1 cellular context compared by ENCODE assay signal in the genomic region with DNA sequence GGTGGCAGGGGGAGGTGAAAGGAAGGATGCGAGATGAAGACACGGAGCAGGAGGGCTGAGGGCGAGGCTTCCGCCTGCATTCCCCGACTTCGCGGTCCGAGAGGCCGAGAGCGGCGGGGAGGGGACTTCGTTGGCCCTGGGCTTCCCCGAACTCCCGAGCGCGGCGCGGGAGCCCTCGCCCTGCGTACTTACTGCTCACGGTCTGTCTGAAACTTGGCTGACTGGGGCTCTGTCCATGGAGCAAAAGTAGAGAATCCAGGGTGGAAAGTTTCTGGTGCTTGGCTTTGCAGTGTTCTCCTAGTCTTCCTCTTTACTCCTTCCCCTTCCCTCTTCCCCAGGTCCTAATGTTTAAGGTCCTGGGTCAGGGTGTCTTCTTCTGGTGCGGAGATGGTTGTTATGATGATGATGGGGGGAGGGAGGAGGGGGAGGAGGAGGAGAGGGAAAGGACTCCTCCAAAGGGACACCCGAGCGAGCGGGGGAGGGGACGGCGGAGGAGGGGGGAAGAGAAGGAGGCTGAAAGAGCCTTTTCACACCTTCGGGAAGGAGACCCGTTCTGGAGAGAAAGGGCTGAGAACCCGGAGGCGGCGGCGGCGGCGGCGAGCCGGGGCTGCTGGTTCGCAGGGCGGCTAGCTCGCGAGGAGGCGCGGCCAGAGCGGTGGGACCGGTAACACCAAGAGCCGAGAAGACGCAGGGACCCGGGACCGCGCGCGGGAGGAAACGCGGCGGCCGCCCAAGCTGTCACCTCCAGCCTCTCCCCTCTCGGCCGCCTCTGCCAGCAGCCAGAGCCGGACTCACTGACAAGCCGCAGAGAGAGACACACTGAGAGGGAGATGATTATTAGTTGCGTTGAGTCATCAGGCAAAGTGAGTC.
TF ChIP-seq lines count a peak whose summit lies in the region.

A gene (minus strand): TSS at position 793 of the 870 bp plus-strand sequence. CDS start 1,902 bp downstream, outside the sequence.

TF ChIP-seq in K562, 482 proteins besides CTCF, POLR2A, EP300 and RAD21 (continued from another document):
- TF ChIP-seq, protein P1, sequence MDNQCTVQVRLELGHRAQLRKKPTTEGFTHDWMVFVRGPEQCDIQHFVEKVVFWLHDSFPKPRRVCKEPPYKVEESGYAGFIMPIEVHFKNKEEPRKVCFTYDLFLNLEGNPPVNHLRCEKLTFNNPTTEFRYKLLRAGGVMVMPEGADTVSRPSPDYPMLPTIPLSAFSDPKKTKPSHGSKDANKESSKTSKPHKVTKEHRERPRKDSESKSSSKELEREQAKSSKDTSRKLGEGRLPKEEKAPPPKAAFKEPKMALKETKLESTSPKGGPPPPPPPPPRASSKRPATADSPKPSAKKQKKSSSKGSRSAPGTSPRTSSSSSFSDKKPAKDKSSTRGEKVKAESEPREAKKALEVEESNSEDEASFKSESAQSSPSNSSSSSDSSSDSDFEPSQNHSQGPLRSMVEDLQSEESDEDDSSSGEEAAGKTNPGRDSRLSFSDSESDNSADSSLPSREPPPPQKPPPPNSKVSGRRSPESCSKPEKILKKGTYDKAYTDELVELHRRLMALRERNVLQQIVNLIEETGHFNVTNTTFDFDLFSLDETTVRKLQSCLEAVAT (IDR thresholded peaks at IDR 0.05), result no peak; a peak in 2 of 4 replicates
- TF ChIP-seq KDM5B (IDR thresholded peaks at IDR 0.05; ENCODE audit: insufficient replicate concordance, low read depth, low read length) (peak; percentile 75), ZC3H11A (IDR thresholded peaks at IDR 0.05; ENCODE audit: low read depth, low read length) (no peak), POLR2G (IDR thresholded peaks at IDR 0.05; ENCODE audit: low read depth, low read length) (peak; percentile 74), HMGN3 (IDR thresholded peaks at IDR 0.05; ENCODE audit: borderline replicate concordance, extremely low read depth, insufficient read length, low read depth, low read length) (no peak), ARNT (IDR thresholded peaks at IDR 0.05) (no peak), EHMT2 (IDR thresholded peaks at IDR 0.05) (no peak), CHD1 (IDR thresholded peaks at IDR 0.05; ENCODE audit: low read length) (no peak)
- TF ChIP-seq, protein P2, sequence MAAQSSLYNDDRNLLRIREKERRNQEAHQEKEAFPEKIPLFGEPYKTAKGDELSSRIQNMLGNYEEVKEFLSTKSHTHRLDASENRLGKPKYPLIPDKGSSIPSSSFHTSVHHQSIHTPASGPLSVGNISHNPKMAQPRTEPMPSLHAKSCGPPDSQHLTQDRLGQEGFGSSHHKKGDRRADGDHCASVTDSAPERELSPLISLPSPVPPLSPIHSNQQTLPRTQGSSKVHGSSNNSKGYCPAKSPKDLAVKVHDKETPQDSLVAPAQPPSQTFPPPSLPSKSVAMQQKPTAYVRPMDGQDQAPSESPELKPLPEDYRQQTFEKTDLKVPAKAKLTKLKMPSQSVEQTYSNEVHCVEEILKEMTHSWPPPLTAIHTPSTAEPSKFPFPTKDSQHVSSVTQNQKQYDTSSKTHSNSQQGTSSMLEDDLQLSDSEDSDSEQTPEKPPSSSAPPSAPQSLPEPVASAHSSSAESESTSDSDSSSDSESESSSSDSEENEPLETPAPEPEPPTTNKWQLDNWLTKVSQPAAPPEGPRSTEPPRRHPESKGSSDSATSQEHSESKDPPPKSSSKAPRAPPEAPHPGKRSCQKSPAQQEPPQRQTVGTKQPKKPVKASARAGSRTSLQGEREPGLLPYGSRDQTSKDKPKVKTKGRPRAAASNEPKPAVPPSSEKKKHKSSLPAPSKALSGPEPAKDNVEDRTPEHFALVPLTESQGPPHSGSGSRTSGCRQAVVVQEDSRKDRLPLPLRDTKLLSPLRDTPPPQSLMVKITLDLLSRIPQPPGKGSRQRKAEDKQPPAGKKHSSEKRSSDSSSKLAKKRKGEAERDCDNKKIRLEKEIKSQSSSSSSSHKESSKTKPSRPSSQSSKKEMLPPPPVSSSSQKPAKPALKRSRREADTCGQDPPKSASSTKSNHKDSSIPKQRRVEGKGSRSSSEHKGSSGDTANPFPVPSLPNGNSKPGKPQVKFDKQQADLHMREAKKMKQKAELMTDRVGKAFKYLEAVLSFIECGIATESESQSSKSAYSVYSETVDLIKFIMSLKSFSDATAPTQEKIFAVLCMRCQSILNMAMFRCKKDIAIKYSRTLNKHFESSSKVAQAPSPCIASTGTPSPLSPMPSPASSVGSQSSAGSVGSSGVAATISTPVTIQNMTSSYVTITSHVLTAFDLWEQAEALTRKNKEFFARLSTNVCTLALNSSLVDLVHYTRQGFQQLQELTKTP (IDR thresholded peaks at IDR 0.05; ENCODE audit: low read depth in 1 of 2, partially characterized antibody in 2 of 2), result no peak
- TF ChIP-seq, protein P3, sequence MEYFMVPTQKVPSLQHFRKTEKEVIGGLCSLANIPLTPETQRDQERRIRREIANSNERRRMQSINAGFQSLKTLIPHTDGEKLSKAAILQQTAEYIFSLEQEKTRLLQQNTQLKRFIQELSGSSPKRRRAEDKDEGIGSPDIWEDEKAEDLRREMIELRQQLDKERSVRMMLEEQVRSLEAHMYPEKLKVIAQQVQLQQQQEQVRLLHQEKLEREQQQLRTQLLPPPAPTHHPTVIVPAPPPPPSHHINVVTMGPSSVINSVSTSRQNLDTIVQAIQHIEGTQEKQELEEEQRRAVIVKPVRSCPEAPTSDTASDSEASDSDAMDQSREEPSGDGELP (CRISPR knock-in tag; IDR thresholded peaks at IDR 0.05; ENCODE audit: borderline replicate concordance), result no peak
- TF ChIP-seq, protein P4, sequence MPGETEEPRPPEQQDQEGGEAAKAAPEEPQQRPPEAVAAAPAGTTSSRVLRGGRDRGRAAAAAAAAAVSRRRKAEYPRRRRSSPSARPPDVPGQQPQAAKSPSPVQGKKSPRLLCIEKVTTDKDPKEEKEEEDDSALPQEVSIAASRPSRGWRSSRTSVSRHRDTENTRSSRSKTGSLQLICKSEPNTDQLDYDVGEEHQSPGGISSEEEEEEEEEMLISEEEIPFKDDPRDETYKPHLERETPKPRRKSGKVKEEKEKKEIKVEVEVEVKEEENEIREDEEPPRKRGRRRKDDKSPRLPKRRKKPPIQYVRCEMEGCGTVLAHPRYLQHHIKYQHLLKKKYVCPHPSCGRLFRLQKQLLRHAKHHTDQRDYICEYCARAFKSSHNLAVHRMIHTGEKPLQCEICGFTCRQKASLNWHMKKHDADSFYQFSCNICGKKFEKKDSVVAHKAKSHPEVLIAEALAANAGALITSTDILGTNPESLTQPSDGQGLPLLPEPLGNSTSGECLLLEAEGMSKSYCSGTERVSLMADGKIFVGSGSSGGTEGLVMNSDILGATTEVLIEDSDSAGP (CRISPR knock-in tag; IDR thresholded peaks at IDR 0.05), result no peak
